Comparison of ENCODE assay signal across 11 cellular contexts in genomic region chr17:65472602-65473001, GRCh38.
DNase-seq lines count a peak whose midpoint lies in the region; ATAC-seq and TF ChIP-seq lines count a peak whose summit lies in the region.
"Had no signal": no experiment of that assay in that cellular context is flagged by ENCODE, and none has a peak within 500 bp of the region (broad histone marks: within the 10 kb centered on the region; RNA-seq: fewer than 3 reads in every experiment).

No MANE protein-coding gene starts in this region.

- H3K4me3 ChIP-seq in AG09309 (ENCODE audit: control insufficient read depth, low read depth, low read length) (no peak overlapping the region), psoas muscle (no peak overlapping the region), PC-9 (no peak overlapping the region)

- H3K27me3 ChIP-seq in psoas muscle (ENCODE audit: insufficient read depth in 3 of 3, low read length in 2 of 3) (no peaks in the 10 kb centered on the region), PC-9 (ENCODE audit: insufficient read depth, low read depth) (no peaks in the 10 kb centered on the region)

- WGBS in psoas muscle, 3 donors, result 24 to 51% (median 30%) methylated on average over 5 of the region's 5 CpGs

- no peaks in the 10 kb centered on the region for H3K36me3 Mint-ChIP-seq in T-helper 2 cell treated with Interferon-gamma antibody and Interleukin-4, amounts not matched to agents 5 μg/mL and 100 μg/mL, for 36 hours (ENCODE audit: low read depth)

- peaks cover 17% of the 10 kb centered on the region for H3K4me1 ChIP-seq in psoas muscle
- no peaks in the 10 kb centered on the region for H3K4me1 ChIP-seq in PC-9 (replicated peaks; ENCODE audit: insufficient read depth)

- no peak overlapping the region for H3K27ac Mint-ChIP-seq in T-helper 2 cell treated with Interferon-gamma antibody and Interleukin-4, amounts not matched to agents 5 μg/mL and 100 μg/mL, for 36 hours

- POLR2A ChIA-PET in PC-9 (lab: Charles Lee; ENCODE audit: unreplicated experiment), result no interaction called here

- ATAC-seq in left ventricle myocardium superior, result peak; percentile 63
- peak; percentile 91 to 95 (median 94) for ATAC-seq in psoas muscle
- ATAC-seq in HG03095 (IDR thresholded peaks at IDR 0.05; ENCODE audit: unreplicated experiment), result no peak

- no peak overlapping the region for H2AFZ ChIP-seq in PC-9

- H3K4me3 Mint-ChIP-seq in T-helper 2 cell treated with Interferon-gamma antibody and Interleukin-4, amounts not matched to agents 5 μg/mL and 100 μg/mL, for 36 hours, result no peak overlapping the region

- H3K4me1 Mint-ChIP-seq in T-helper 2 cell treated with Interferon-gamma antibody and Interleukin-4, amounts not matched to agents 5 μg/mL and 100 μg/mL, for 36 hours (ENCODE audit: low read depth), result no peaks in the 10 kb centered on the region

- intact Hi-C loops in left ventricle myocardium superior (cut with micrococcal nuclease), result no loop called here
- intact Hi-C loops in psoas muscle (cut with DNase I), result loop anchor here (2.0 to 5.0 kb wide), 2 partner anchors 84 to 85 kb away; no protein-coding TSS in a partner anchor
- intact Hi-C loops in PC-9 (cut with micrococcal nuclease; ENCODE audit: unreplicated experiment), result no loop called here

- H3F3A ChIP-seq in PC-9 (ENCODE audit: insufficient read depth, low read depth), result no peaks in the 10 kb centered on the region

- peaks cover 14% of the 10 kb centered on the region for H3K27me3 Mint-ChIP-seq in T-helper 2 cell treated with Interferon-gamma antibody and Interleukin-4, amounts not matched to agents 5 μg/mL and 100 μg/mL, for 36 hours (ENCODE audit: low read depth)

- BruUV-seq in PC-9 (replicated peaks; lab: Mats Ljungman, UMichigan), result no TSS peak

- H3K36me3 ChIP-seq in psoas muscle (ENCODE audit: insufficient read depth in 1 of 2, low read depth in 1 of 2) (no peaks in the 10 kb centered on the region), PC-9 (ENCODE audit: low read depth) (no peaks in the 10 kb centered on the region)

- no peak overlapping the region for H3K4me2 ChIP-seq in PC-9

- H3K9me3 ChIP-seq in psoas muscle, result no peaks in the 10 kb centered on the region
- H3K9me3 ChIP-seq in PC-9 (ENCODE audit: insufficient read depth, low read depth), result peaks cover 2% of the 10 kb centered on the region; the same call in 1 of the 2 replicates

- TF ChIP-seq CTCF in AG09309 (IDR thresholded peaks at IDR 0.05; ENCODE audit: control insufficient read depth, insufficient read depth, low read depth, low read length, missing control alignments), result no peak
- no peak for TF ChIP-seq CTCF in psoas muscle (IDR thresholded peaks at IDR 0.05)
- no peak for TF ChIP-seq CTCF in PC-9 (conservative IDR thresholded peaks at IDR 0.05)

- peak; percentile 77 for DNase-seq in AG09309 (ENCODE audit: low read depth)
- DNase-seq in astrocyte of the hippocampus (ENCODE audit: low read depth, low spot score), result peak; percentile 58
- no peak for DNase-seq in left ventricle myocardium superior
- peak; percentile 66 to 85 for DNase-seq in psoas muscle
- no peak for DNase-seq in PC-9
- no peak for DNase-seq in SKM-1 treated with dmso at 0.1 percent for 144 hours (lab: John Stamatoyannopoulos, UW; ENCODE audit: unreplicated experiment)
- DNase-seq in T-helper 2 cell treated with Interferon-gamma antibody and Interleukin-4, amounts not matched to agents 5 μg/mL and 100 μg/mL, for 36 hours (ENCODE audit: low spot score), result no peak
- DNase-seq: activated CD4-positive, alpha-beta T cell treated with anti-CD3 and anti-CD28 coated beads, Interleukin-2, amount 50 U/mL, for 1 hour; activated gamma-delta T cell; NCI-H226 had no signal

- no peaks in the 10 kb centered on the region for H3K9me2 ChIP-seq in PC-9 (ENCODE audit: insufficient read depth)

- H3K27ac ChIP-seq in psoas muscle (peak overlapping the region; percentile 73), PC-9 (no peak overlapping the region)

- H4K20me1 ChIP-seq in PC-9 (ENCODE audit: insufficient read depth), result no peaks in the 10 kb centered on the region

- CTCF ChIA-PET in PC-9 (lab: Charles Lee), result no interaction called here

- H3K79me2 ChIP-seq in PC-9 (ENCODE audit: low read depth), result no peaks in the 10 kb centered on the region

- H3K9me3 Mint-ChIP-seq in T-helper 2 cell treated with Interferon-gamma antibody and Interleukin-4, amounts not matched to agents 5 μg/mL and 100 μg/mL, for 36 hours, result no peaks in the 10 kb centered on the region

Comparison
In these comparisons a context has a peak if more than half of its experiments do, and no peak if none do; other contexts are left out.
1. DNase-seq: peak in AG09309 (single experiment), astrocyte of the hippocampus (single experiment) and psoas muscle (2 of 2); none in left ventricle myocardium superior (single experiment), PC-9 (0 of 2), SKM-1 treated with dmso at 0.1 percent for 144 hours (single experiment) and T-helper 2 cell treated with Interferon-gamma antibody and Interleukin-4, amounts not matched to agents 5 μg/mL and 100 μg/mL, for 36 hours (single experiment).
2. intact Hi-C loops: an anchor here in psoas muscle (2.0 to 5.0 kb wide); none called in left ventricle myocardium superior and PC-9.